ENCODE assay signal across 14 cellular contexts in genomic region chr10:116683821-116684220, GRCh38. TPM values are rescaled to one million over a fixed set of nuclear protein-coding genes. Genes with fewer than 3 reads are reported as not detected.
DNase-seq lines count a peak whose midpoint lies in the region; ATAC-seq and TF ChIP-seq lines count a peak whose summit lies in the region.
"Had no signal": no experiment of that assay in that cellular context is flagged by ENCODE, and none has a peak within 500 bp of the region (broad histone marks: within the 10 kb centered on the region; RNA-seq: fewer than 3 reads in every experiment).

No MANE protein-coding gene starts in this region.

- in situ Hi-C loops in G401 (cut with HindIII; ENCODE audit: low sequenced_read_pairs), result no loop called here

- H3K9me3 ChIP-seq in WERI-Rb-1 (ENCODE audit: severe bottlenecking), result no peaks in the 10 kb centered on the region
- H3K9me3 ChIP-seq: HAP-1 had no signal

- H3K9me3 Mint-ChIP-seq in stimulated activated naive CD8-positive, alpha-beta T cell treated with anti-CD3 and anti-CD28 coated beads, Interleukin-15, amount 100 ng/mL, for 72 hours, result no peaks in the 10 kb centered on the region
- no peaks in the 10 kb centered on the region for H3K9me3 Mint-ChIP-seq in endothelial cell (ENCODE audit: unreplicated experiment)
- H3K9me3 Mint-ChIP-seq: CD4-positive, alpha-beta memory T cell had no signal

- no peak overlapping the region for H3K4me3 Mint-ChIP-seq in stimulated activated naive CD8-positive, alpha-beta T cell treated with anti-CD3 and anti-CD28 coated beads, Interleukin-15, amount 100 ng/mL, for 72 hours
- H3K4me3 Mint-ChIP-seq in endothelial cell (ENCODE audit: unreplicated experiment), result no peak overlapping the region
- H3K4me3 Mint-ChIP-seq: CD4-positive, alpha-beta memory T cell had no signal

- H3K27ac ChIP-seq in WERI-Rb-1, result no peak overlapping the region

- intact Hi-C loops in posterior vena cava (cut with DNase I), result loop anchor here (1.0 to 10.0 kb wide), 5 partner anchors 18 to 491 kb away; partner anchors contain the start of gene HSPA12A (in 1 of the 2)

- DNase-seq in stimulated activated naive CD8-positive, alpha-beta T cell treated with anti-CD3 and anti-CD28 coated beads, Interleukin-15, amount 100 ng/mL, for 72 hours, result no peak
- no peak for DNase-seq in stimulated activated naive CD8-positive, alpha-beta T cell treated with anti-CD3 and anti-CD28 coated beads, Interleukin-15, Interleukin-2, amounts not matched to agents 100 U/mL and 50 U/mL, for 24 hours
- no peak for DNase-seq in WERI-Rb-1
- peak; percentile 53 for DNase-seq in posterior vena cava (ENCODE audit: low spot score)
- DNase-seq in endothelial cell (ENCODE audit: low spot score), result no peak
- no peak for DNase-seq in G401 (ENCODE audit: low spot score)
- DNase-seq: C1 segment of cervical spinal cord; Calu3; CD4-positive, alpha-beta memory T cell; COR-L47; DMS53; DMS79 treated with DMSO at 0.1 percent for 48 hours; GOT3 had no signal

- H3K36me3 Mint-ChIP-seq in endothelial cell (ENCODE audit: low read depth, unreplicated experiment), result no peaks in the 10 kb centered on the region
- H3K36me3 Mint-ChIP-seq: CD4-positive, alpha-beta memory T cell had no signal

- H3K4me3 ChIP-seq in WERI-Rb-1 (ENCODE audit: low read depth, low read length), result no peak overlapping the region
- H3K4me3 ChIP-seq: HAP-1 had no signal

- peak; percentile 22; the same call in 1 of the 2 replicates for TF ChIP-seq CTCF in WERI-Rb-1 (IDR thresholded peaks at IDR 0.05; ENCODE audit: low read depth, low read length)
- no peak for TF ChIP-seq CTCF in endothelial cell (IDR thresholded peaks at IDR 0.05; ENCODE audit: unreplicated experiment)

- H3K27ac Mint-ChIP-seq in stimulated activated naive CD8-positive, alpha-beta T cell treated with anti-CD3 and anti-CD28 coated beads, Interleukin-15, amount 100 ng/mL, for 72 hours, result no peak overlapping the region
- H3K27ac Mint-ChIP-seq in endothelial cell (ENCODE audit: unreplicated experiment), result no peak overlapping the region

- H3K36me3 ChIP-seq in WERI-Rb-1, result no peaks in the 10 kb centered on the region; the same call in 1 of the 2 replicates
- H3K36me3 ChIP-seq: HAP-1 had no signal

- peaks cover 71% of the 10 kb centered on the region for H3K27me3 Mint-ChIP-seq in stimulated activated naive CD8-positive, alpha-beta T cell treated with anti-CD3 and anti-CD28 coated beads, Interleukin-15, amount 100 ng/mL, for 72 hours
- H3K27me3 Mint-ChIP-seq in endothelial cell (ENCODE audit: unreplicated experiment), result peaks cover 5% of the 10 kb centered on the region

- no peaks in the 10 kb centered on the region for H3K4me1 Mint-ChIP-seq in stimulated activated naive CD8-positive, alpha-beta T cell treated with anti-CD3 and anti-CD28 coated beads, Interleukin-15, amount 100 ng/mL, for 72 hours
- peaks cover 15% of the 10 kb centered on the region for H3K4me1 Mint-ChIP-seq in endothelial cell (ENCODE audit: unreplicated experiment)

- H3K27me3 ChIP-seq in WERI-Rb-1 (ENCODE audit: insufficient read depth, low read depth, severe bottlenecking), result no peaks in the 10 kb centered on the region

- ATAC-seq in stimulated activated naive CD8-positive, alpha-beta T cell treated with anti-CD3 and anti-CD28 coated beads, Interleukin-15, amount 100 ng/mL, for 72 hours, result peak; percentile 41
- no peak for ATAC-seq in stimulated activated naive CD8-positive, alpha-beta T cell treated with anti-CD3 and anti-CD28 coated beads, Interleukin-15, Interleukin-2, amounts not matched to agents 100 U/mL and 50 U/mL, for 24 hours

RNA-seq across cellular contexts. Expression of gene HSPA12A, which starts 58.5 kb away (rescaled TPM):
- total RNA-seq in posterior vena cava, result 10 to 100 TPM; 20.5 to 20.8 TPM
- 2.8 TPM for total RNA-seq in endothelial cell (ENCODE audit: unreplicated experiment)
- total RNA-seq in G401 (2014; rRNA removed; shearing (Covaris generic)), result 0.18 and 0.47 TPM in 2 replicates
